28 cellular contexts compared by ENCODE assay signal in genomic region chrX:78543281-78543680, GRCh38.
"Had no signal": no experiment of that assay in that cellular context is flagged by ENCODE, and none has a peak within 500 bp of the region (broad histone marks: within the 10 kb centered on the region; RNA-seq: fewer than 3 reads in every experiment).

No MANE protein-coding gene starts in this region.

- ATAC-seq: effector memory CD8-positive, alpha-beta T cell; esophagus mucosa; foreskin keratinocyte; gastrocnemius medialis; gastroesophageal sphincter; heart left ventricle; heart right ventricle had no signal

- H3K4me1 Mint-ChIP-seq: endodermal cell had no signal

- H3K27me3 ChIP-seq: colonic mucosa, esophagus muscularis mucosa, esophagus squamous epithelium, foreskin keratinocyte, gastrocnemius medialis, gastroesophageal sphincter, heart left ventricle had no signal

- H3K27me3 Mint-ChIP-seq: dendritic cell treated with granulocyte-macrophage colony-stimulating factor and Interleukin-4, amounts not matched to agents 40 ng/mL and 50 ng/mL, for 4 days had no signal

- H3K27ac Mint-ChIP-seq: dendritic cell treated with granulocyte-macrophage colony-stimulating factor and Interleukin-4, amounts not matched to agents 40 ng/mL and 50 ng/mL, for 4 days; effector memory CD8-positive, alpha-beta T cell; endodermal cell had no signal

- H3K4me1 ChIP-seq: colonic mucosa, esophagus muscularis mucosa, esophagus squamous epithelium, gastrocnemius medialis, gastroesophageal sphincter, heart left ventricle, heart right ventricle had no signal

- H3K9me3 ChIP-seq: colonic mucosa, esophagus squamous epithelium, gastrocnemius medialis, gastroesophageal sphincter had no signal

- H3K4me3 ChIP-seq: colonic mucosa, coronary artery, dorsolateral prefrontal cortex, esophagus muscularis mucosa, esophagus squamous epithelium, gastrocnemius medialis, gastroesophageal sphincter, heart left ventricle, heart right ventricle had no signal

- H3K36me3 ChIP-seq: colonic mucosa, esophagus muscularis mucosa, esophagus squamous epithelium, gastrocnemius medialis, gastroesophageal sphincter, heart left ventricle, heart right ventricle had no signal

- H3K4me3 Mint-ChIP-seq: dendritic cell treated with granulocyte-macrophage colony-stimulating factor and Interleukin-4, amounts not matched to agents 40 ng/mL and 50 ng/mL, for 4 days; effector memory CD8-positive, alpha-beta T cell; endodermal cell had no signal

- FAIRE-seq: endometrium, endothelial cell of umbilical vein, frontal cortex had no signal

- DNase-seq: colonic mucosa; cortex of kidney; dermis blood vessel endothelial cell; dorsolateral prefrontal cortex; effector CD4-positive, alpha-beta T cell; effector CD8-positive, alpha-beta T cell; effector memory CD4-positive, alpha-beta T cell; effector memory CD8-positive, alpha-beta T cell; endodermal cell; erythroblast; esophagus squamous epithelium; foreskin fibroblast; foreskin keratinocyte; foreskin melanocyte; gastrocnemius medialis; glutamatergic neuron; head of caudate nucleus; heart left ventricle; heart right ventricle had no signal

- H3K27ac ChIP-seq: colonic mucosa, coronary artery, dorsolateral prefrontal cortex, epithelial cell of prostate, esophagus muscularis mucosa, esophagus squamous epithelium, foreskin keratinocyte, gastrocnemius medialis, gastroesophageal sphincter, heart left ventricle, heart right ventricle had no signal
